In genomic region chr12:58416211-58416610, GRCh38 we compare ENCODE assay signal across 1 cellular context.
TF ChIP-seq lines count a peak whose summit lies in the region.

No MANE protein-coding gene starts in this region.

TF ChIP-seq in H1, 55 proteins besides CTCF, POLR2A, EP300 and RAD21 (continued from another document):
- TF ChIP-seq, protein P1, sequence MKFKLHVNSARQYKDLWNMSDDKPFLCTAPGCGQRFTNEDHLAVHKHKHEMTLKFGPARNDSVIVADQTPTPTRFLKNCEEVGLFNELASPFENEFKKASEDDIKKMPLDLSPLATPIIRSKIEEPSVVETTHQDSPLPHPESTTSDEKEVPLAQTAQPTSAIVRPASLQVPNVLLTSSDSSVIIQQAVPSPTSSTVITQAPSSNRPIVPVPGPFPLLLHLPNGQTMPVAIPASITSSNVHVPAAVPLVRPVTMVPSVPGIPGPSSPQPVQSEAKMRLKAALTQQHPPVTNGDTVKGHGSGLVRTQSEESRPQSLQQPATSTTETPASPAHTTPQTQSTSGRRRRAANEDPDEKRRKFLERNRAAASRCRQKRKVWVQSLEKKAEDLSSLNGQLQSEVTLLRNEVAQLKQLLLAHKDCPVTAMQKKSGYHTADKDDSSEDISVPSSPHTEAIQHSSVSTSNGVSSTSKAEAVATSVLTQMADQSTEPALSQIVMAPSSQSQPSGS (IDR thresholded peaks at IDR 0.05; ENCODE audit: low read length), result no peak
